Comparison of ENCODE assay signal across 36 cellular contexts in genomic region chrX:92351531-92351930, GRCh38.
"Had no signal": no experiment of that assay in that cellular context is flagged by ENCODE, and none has a peak within 500 bp of the region (broad histone marks: within the 10 kb centered on the region; RNA-seq: fewer than 3 reads in every experiment).

No MANE protein-coding gene starts in this region.

- H3K27me3 ChIP-seq: adrenal gland, cardiac muscle cell had no signal

- FAIRE-seq: bronchial epithelial cell had no signal

- H3K4me1 Mint-ChIP-seq: activated B cell treated with CpG ODN at 0.5 μM for 24 hours; activated CD4-positive, alpha-beta T cell treated with anti-CD3 and anti-CD28 coated beads, Interleukin-2, amount 10 ng/mL, durations not matched to agents 24 days and 14 days; activated naive CD8-positive, alpha-beta T cell treated with anti-CD3 and anti-CD28 coated beads for 36 hours; activated T-helper 17 cell treated with anti-CD3 and anti-CD28 coated beads, Interleukin-2, amount 50 U/mL, for 72 hours; brain; central memory CD8-positive, alpha-beta T cell had no signal

- ATAC-seq: activated CD8-positive, alpha-beta T cell treated with anti-CD3 and anti-CD28 coated beads for 36 hours; activated naive CD4-positive, alpha-beta T cell treated with anti-CD3 and anti-CD28 coated beads, Interleukin-2, amount 50 U/mL, for 72 hours; activated T-cell treated with anti-CD3 and anti-CD28 coated beads, Interleukin-2, amount 50 U/mL, for 4 hours; activated T-cell treated with anti-CD3 and anti-CD28 coated beads, Interleukin-2, amount 50 U/mL, for 72 hours; activated T-helper 17 cell treated with anti-CD3 and anti-CD28 coated beads, Interleukin-2, amount 50 U/mL, for 72 hours had no signal

- H3K4me1 ChIP-seq: adrenal gland had no signal

- H3K4me3 Mint-ChIP-seq: activated B cell treated with CpG ODN at 0.5 μM for 24 hours; activated CD4-positive, alpha-beta memory T cell treated with anti-CD3 and anti-CD28 coated beads for 36 hours; activated CD4-positive, alpha-beta T cell treated with anti-CD3 and anti-CD28 coated beads, Interleukin-2, amount 10 ng/mL, durations not matched to agents 24 days and 14 days; activated CD8-positive, alpha-beta T cell treated with anti-CD3 and anti-CD28 coated beads for 36 hours; activated naive CD4-positive, alpha-beta T cell treated with anti-CD3 and anti-CD28 coated beads for 36 hours; activated naive CD8-positive, alpha-beta T cell treated with anti-CD3 and anti-CD28 coated beads for 36 hours; activated T-cell treated with anti-CD3 and anti-CD28 coated beads, Interleukin-2, amount 50 U/mL, for 4 hours; activated T-cell treated with anti-CD3 and anti-CD28 coated beads, Interleukin-2, amount 50 U/mL, for 72 hours; activated T-helper 1 cell treated with anti-CD3 and anti-CD28 coated beads, Interleukin-12 subunit alpha, Interleukin-12 subunit beta, Interleukin-2, Interleukin-4 antibody, amounts not matched to agents 30 ng/mL and 10 ng/mL and 1 ng/mL, durations not matched to agents 14 hours and 24 hours and 36 hours; activated T-helper 17 cell treated with anti-CD3 and anti-CD28 coated beads, Interleukin-2, amount 50 U/mL, for 72 hours; brain; central memory CD8-positive, alpha-beta T cell; T-helper 1 cell treated with Interleukin-12 subunit alpha and Interleukin-12 subunit beta and Interleukin-4 antibody, amounts not matched to agents 30 μg/mL and 1 μg/mL, for 36 hours; T-helper 2 cell treated with Interferon-gamma antibody and Interleukin-4, amounts not matched to agents 5 μg/mL and 100 μg/mL, for 36 hours had no signal

- H3K27ac Mint-ChIP-seq: activated B cell treated with CpG ODN at 0.5 μM for 24 hours; activated CD4-positive, alpha-beta memory T cell treated with anti-CD3 and anti-CD28 coated beads for 36 hours; activated CD4-positive, alpha-beta T cell treated with anti-CD3 and anti-CD28 coated beads, Interleukin-2, amount 10 ng/mL, durations not matched to agents 24 days and 14 days; activated CD8-positive, alpha-beta T cell treated with anti-CD3 and anti-CD28 coated beads for 36 hours; activated naive CD4-positive, alpha-beta T cell treated with anti-CD3 and anti-CD28 coated beads for 36 hours; activated naive CD4-positive, alpha-beta T cell treated with anti-CD3 and anti-CD28 coated beads, Interleukin-2, amount 50 U/mL, for 72 hours; activated naive CD8-positive, alpha-beta T cell treated with anti-CD3 and anti-CD28 coated beads for 36 hours; activated T-cell treated with anti-CD3 and anti-CD28 coated beads, Interleukin-2, amount 50 U/mL, for 72 hours; activated T-helper 1 cell treated with anti-CD3 and anti-CD28 coated beads, Interleukin-12 subunit alpha, Interleukin-12 subunit beta, Interleukin-2, Interleukin-4 antibody, amounts not matched to agents 30 ng/mL and 10 ng/mL and 1 ng/mL, durations not matched to agents 14 hours and 24 hours and 36 hours; activated T-helper 17 cell treated with anti-CD3 and anti-CD28 coated beads, Interleukin-2, amount 50 U/mL, for 72 hours; brain; T-helper 1 cell treated with Interleukin-12 subunit alpha and Interleukin-12 subunit beta and Interleukin-4 antibody, amounts not matched to agents 30 μg/mL and 1 μg/mL, for 36 hours; T-helper 2 cell treated with Interferon-gamma antibody and Interleukin-4, amounts not matched to agents 5 μg/mL and 100 μg/mL, for 36 hours had no signal

- H3K4me3 ChIP-seq: adrenal gland, cardiac muscle cell had no signal

- H3K27me3 Mint-ChIP-seq: activated B cell treated with CpG ODN at 0.5 μM for 24 hours; activated CD4-positive, alpha-beta memory T cell treated with anti-CD3 and anti-CD28 coated beads for 36 hours; activated CD4-positive, alpha-beta T cell treated with anti-CD3 and anti-CD28 coated beads, Interleukin-2, amount 10 ng/mL, durations not matched to agents 24 days and 14 days; activated CD8-positive, alpha-beta T cell treated with anti-CD3 and anti-CD28 coated beads for 36 hours; activated naive CD8-positive, alpha-beta T cell treated with anti-CD3 and anti-CD28 coated beads for 36 hours; activated T-helper 17 cell treated with anti-CD3 and anti-CD28 coated beads, Interleukin-2, amount 50 U/mL, for 72 hours; brain; central memory CD8-positive, alpha-beta T cell had no signal

- H3K9me3 Mint-ChIP-seq: activated B cell treated with CpG ODN at 0.5 μM for 24 hours; activated CD4-positive, alpha-beta memory T cell treated with anti-CD3 and anti-CD28 coated beads for 36 hours; activated CD4-positive, alpha-beta T cell treated with anti-CD3 and anti-CD28 coated beads, Interleukin-2, amount 10 ng/mL, durations not matched to agents 24 days and 14 days; activated CD8-positive, alpha-beta T cell treated with anti-CD3 and anti-CD28 coated beads for 36 hours; activated naive CD4-positive, alpha-beta T cell treated with anti-CD3 and anti-CD28 coated beads for 36 hours; activated naive CD4-positive, alpha-beta T cell treated with anti-CD3 and anti-CD28 coated beads, Interleukin-2, amount 50 U/mL, for 72 hours; activated naive CD8-positive, alpha-beta T cell treated with anti-CD3 and anti-CD28 coated beads for 36 hours; activated T-cell treated with anti-CD3 and anti-CD28 coated beads, Interleukin-2, amount 50 U/mL, for 4 hours; activated T-cell treated with anti-CD3 and anti-CD28 coated beads, Interleukin-2, amount 50 U/mL, for 72 hours; activated T-helper 1 cell treated with anti-CD3 and anti-CD28 coated beads, Interleukin-12 subunit alpha, Interleukin-12 subunit beta, Interleukin-2, Interleukin-4 antibody, amounts not matched to agents 30 ng/mL and 10 ng/mL and 1 ng/mL, durations not matched to agents 14 hours and 24 hours and 36 hours; activated T-helper 17 cell treated with anti-CD3 and anti-CD28 coated beads, Interleukin-2, amount 50 U/mL, for 72 hours; brain; central memory CD8-positive, alpha-beta T cell; T-helper 1 cell treated with Interleukin-12 subunit alpha and Interleukin-12 subunit beta and Interleukin-4 antibody, amounts not matched to agents 30 μg/mL and 1 μg/mL, for 36 hours; T-helper 2 cell treated with Interferon-gamma antibody and Interleukin-4, amounts not matched to agents 5 μg/mL and 100 μg/mL, for 36 hours had no signal

- H3K9me3 ChIP-seq: adrenal gland had no signal

- DNase-seq: activated B cell treated with CpG ODN at 0.5 μM for 24 hours; activated CD4-positive, alpha-beta memory T cell treated with anti-CD3 and anti-CD28 coated beads for 36 hours; activated CD4-positive, alpha-beta T cell treated with anti-CD3 and anti-CD28 coated beads for 4 hours; activated CD4-positive, alpha-beta T cell treated with anti-CD3 and anti-CD28 coated beads, Interleukin-2, amount 10 ng/mL, durations not matched to agents 24 days and 14 days; activated CD4-positive, alpha-beta T cell treated with anti-CD3 and anti-CD28 coated beads, Interleukin-2, amount 50 U/mL, for 1 hour; activated CD4-positive, alpha-beta T cell treated with anti-CD3 and anti-CD28 coated beads, Interleukin-2, amount 50 U/mL, for 4 hours; activated CD4-positive, CD25-positive, alpha-beta regulatory T cell treated with anti-CD3 and anti-CD28 coated beads, Interleukin-2, amount 50 U/mL, for 72 hours; activated CD8-positive, alpha-beta memory T cell treated with anti-CD3 and anti-CD28 coated beads, Interleukin-2, amount 50 U/mL, for 4 hours; activated CD8-positive, alpha-beta T cell treated with anti-CD3 and anti-CD28 coated beads for 36 hours; activated effector memory CD4-positive, alpha-beta T cell treated with anti-CD3 and anti-CD28 coated beads, Interleukin-2, amount 50 U/mL, for 16 hours; activated gamma-delta T cell treated with Interleukin-2 at 50 U/mL for 16 hours; activated naive CD4-positive, alpha-beta T cell; activated naive CD4-positive, alpha-beta T cell treated with anti-CD3 and anti-CD28 coated beads for 36 hours; activated naive CD4-positive, alpha-beta T cell treated with anti-CD3 and anti-CD28 coated beads, Interleukin-2, amount 50 U/mL, for 16 hours; activated naive CD8-positive, alpha-beta T cell treated with anti-CD3 and anti-CD28 coated beads for 36 hours; activated T-cell treated with anti-CD3 and anti-CD28 coated beads for 4 hours; activated T-cell treated with anti-CD3 and anti-CD28 coated beads, Interleukin-2, amount 50 U/mL, for 1 hour; activated T-cell treated with anti-CD3 and anti-CD28 coated beads, Interleukin-2, amount 50 U/mL, for 4 hours; activated T-cell treated with anti-CD3 and anti-CD28 coated beads, Interleukin-2, amount 50 U/mL, for 72 hours; adrenal gland; amniotic stem cell; aorta; caudate nucleus; cerebellar nuclear complex; T-helper 2 cell; T-helper 9 cell had no signal

- H3K36me3 ChIP-seq: adrenal gland, cardiac muscle cell had no signal

- H3K27ac ChIP-seq: adrenal gland, cardiac muscle cell, VCaP had no signal

- H3K36me3 Mint-ChIP-seq: activated CD4-positive, alpha-beta memory T cell treated with anti-CD3 and anti-CD28 coated beads for 36 hours; activated naive CD4-positive, alpha-beta T cell treated with anti-CD3 and anti-CD28 coated beads, Interleukin-2, amount 50 U/mL, for 72 hours; activated naive CD8-positive, alpha-beta T cell treated with anti-CD3 and anti-CD28 coated beads for 36 hours; brain had no signal
